Comparison of ENCODE assay signal across 24 cellular contexts in the genomic region with DNA sequence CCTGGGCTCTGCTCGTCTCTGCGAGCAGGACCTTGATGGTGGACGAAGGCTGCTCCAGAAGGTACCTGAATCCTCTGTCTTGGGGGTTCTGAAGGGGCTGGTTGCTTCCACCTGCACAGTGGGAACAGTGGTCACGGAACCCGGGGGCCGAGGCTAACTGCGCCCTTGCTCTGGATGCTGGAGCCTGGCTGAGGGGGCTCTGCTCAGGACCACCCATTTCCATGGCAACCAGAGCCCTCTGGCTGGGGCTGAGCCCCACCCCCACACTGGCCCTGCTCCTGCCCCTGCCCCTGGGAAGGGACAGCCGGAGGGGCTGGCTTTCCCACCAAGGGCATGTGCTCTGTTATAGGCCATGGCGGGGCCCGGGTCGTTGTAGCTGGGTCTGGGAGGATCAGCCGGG.
"Had no signal": no experiment of that assay in that cellular context is flagged by ENCODE, and none has a peak within 500 bp of the region (broad histone marks: within the 10 kb centered on the region; RNA-seq: fewer than 3 reads in every experiment).

No MANE protein-coding gene starts in this region.

- H3K4me1 ChIP-seq: ascending aorta, breast epithelium, esophagus squamous epithelium, gastroesophageal sphincter had no signal

- H3K36me3 ChIP-seq: ascending aorta, breast epithelium, cardiac muscle cell, esophagus squamous epithelium, gastroesophageal sphincter had no signal

- H3K9me3 ChIP-seq: ascending aorta, breast epithelium, esophagus squamous epithelium had no signal

- DNase-seq: activated B cell treated with CpG ODN at 0.5 μM for 24 hours; activated CD4-positive, alpha-beta T cell treated with anti-CD3 and anti-CD28 coated beads, Interleukin-2, amount 50 U/mL, for 1 hour; activated CD8-positive, alpha-beta memory T cell treated with anti-CD3 and anti-CD28 coated beads for 24 hours; activated CD8-positive, alpha-beta T cell treated with anti-CD3 and anti-CD28 coated beads for 36 hours; activated gamma-delta T cell; activated naive CD4-positive, alpha-beta T cell; activated naive CD4-positive, alpha-beta T cell treated with anti-CD3 and anti-CD28 coated beads, Interleukin-2, amount 10 ng/mL, durations not matched to agents 7 days and 5 days; activated naive CD8-positive, alpha-beta T cell treated with anti-CD3 and anti-CD28 coated beads, Interleukin-2, amount 10 ng/mL, durations not matched to agents 7 days and 5 days; activated T-cell treated with anti-CD3 and anti-CD28 coated beads, Interleukin-2, amount 50 U/mL, for 4 hours; cortex of kidney; effector CD4-positive, alpha-beta T cell; esophagus squamous epithelium; foreskin melanocyte; T-helper 2 cell had no signal

- H3K9me3 Mint-ChIP-seq: activated naive CD4-positive, alpha-beta T cell treated with anti-CD3 and anti-CD28 coated beads, Interleukin-2, amount 10 ng/mL, durations not matched to agents 7 days and 5 days; activated naive CD4-positive, alpha-beta T cell treated with anti-CD3 and anti-CD28 coated beads, Interleukin-2, amount 50 U/mL, for 72 hours; activated naive CD8-positive, alpha-beta T cell treated with anti-CD3 and anti-CD28 coated beads, Interleukin-2, amount 10 ng/mL, durations not matched to agents 7 days and 5 days; activated T-cell treated with anti-CD3 and anti-CD28 coated beads, Interleukin-2, amount 50 U/mL, for 4 hours; activated T-helper 17 cell treated with anti-CD3 and anti-CD28 coated beads, Interleukin-2, amount 50 U/mL, for 72 hours had no signal

- H3K4me3 Mint-ChIP-seq: activated B cell treated with CpG ODN at 0.5 μM for 24 hours; activated CD8-positive, alpha-beta T cell treated with anti-CD3 and anti-CD28 coated beads for 36 hours; activated naive CD4-positive, alpha-beta T cell treated with anti-CD3 and anti-CD28 coated beads, Interleukin-2, amount 10 ng/mL, durations not matched to agents 7 days and 5 days; activated naive CD8-positive, alpha-beta T cell treated with anti-CD3 and anti-CD28 coated beads, Interleukin-2, amount 10 ng/mL, durations not matched to agents 7 days and 5 days; activated T-cell treated with anti-CD3 and anti-CD28 coated beads, Interleukin-2, amount 50 U/mL, for 4 hours; activated T-helper 17 cell treated with anti-CD3 and anti-CD28 coated beads, Interleukin-2, amount 50 U/mL, for 72 hours; brain had no signal

- H3K4me3 ChIP-seq: ascending aorta, breast epithelium, cardiac muscle cell, esophagus squamous epithelium, gastroesophageal sphincter had no signal

- H3K27me3 ChIP-seq: ascending aorta had no signal

- H3K4me1 Mint-ChIP-seq: activated B cell treated with CpG ODN at 0.5 μM for 24 hours; activated naive CD4-positive, alpha-beta T cell treated with anti-CD3 and anti-CD28 coated beads, Interleukin-2, amount 10 ng/mL, durations not matched to agents 7 days and 5 days; activated naive CD8-positive, alpha-beta T cell treated with anti-CD3 and anti-CD28 coated beads, Interleukin-2, amount 10 ng/mL, durations not matched to agents 7 days and 5 days; activated T-helper 17 cell treated with anti-CD3 and anti-CD28 coated beads, Interleukin-2, amount 50 U/mL, for 72 hours had no signal

- ATAC-seq: activated CD4-positive, CD25-positive, alpha-beta regulatory T cell treated with anti-CD3 and anti-CD28 coated beads, Interleukin-2, amount 50 U/mL, for 24 hours; activated CD8-positive, alpha-beta T cell treated with anti-CD3 and anti-CD28 coated beads for 36 hours; activated T-cell treated with anti-CD3 and anti-CD28 coated beads, Interleukin-2, amount 50 U/mL, for 4 hours; activated T-helper 17 cell treated with anti-CD3 and anti-CD28 coated beads, Interleukin-2, amount 50 U/mL, for 72 hours; gastroesophageal sphincter had no signal

- H3K36me3 Mint-ChIP-seq: activated naive CD4-positive, alpha-beta T cell treated with anti-CD3 and anti-CD28 coated beads, Interleukin-2, amount 10 ng/mL, durations not matched to agents 7 days and 5 days; activated naive CD4-positive, alpha-beta T cell treated with anti-CD3 and anti-CD28 coated beads, Interleukin-2, amount 50 U/mL, for 72 hours; activated naive CD8-positive, alpha-beta T cell treated with anti-CD3 and anti-CD28 coated beads, Interleukin-2, amount 10 ng/mL, durations not matched to agents 7 days and 5 days; brain had no signal

- H3K27ac ChIP-seq: ascending aorta, breast epithelium, cardiac muscle cell, epithelial cell of prostate, esophagus squamous epithelium, gastroesophageal sphincter, VCaP had no signal

- H3K27ac Mint-ChIP-seq: activated B cell treated with CpG ODN at 0.5 μM for 24 hours; activated CD8-positive, alpha-beta T cell treated with anti-CD3 and anti-CD28 coated beads for 36 hours; activated naive CD4-positive, alpha-beta T cell treated with anti-CD3 and anti-CD28 coated beads, Interleukin-2, amount 50 U/mL, for 72 hours; activated naive CD8-positive, alpha-beta T cell treated with anti-CD3 and anti-CD28 coated beads, Interleukin-2, amount 10 ng/mL, durations not matched to agents 7 days and 5 days; activated T-helper 17 cell treated with anti-CD3 and anti-CD28 coated beads, Interleukin-2, amount 50 U/mL, for 72 hours had no signal
